ENCODE assay signal across 21 cellular contexts in genomic region chr16:22322741-22323140, GRCh38.
"Had no signal": no experiment of that assay in that cellular context is flagged by ENCODE, and none has a peak within 500 bp of the region (broad histone marks: within the 10 kb centered on the region; RNA-seq: fewer than 3 reads in every experiment).

No MANE protein-coding gene starts in this region.

- H3K27me3 ChIP-seq: ascending aorta, colonic mucosa, right atrium auricular region, transverse colon had no signal

- H3K27ac Mint-ChIP-seq: activated CD4-positive, alpha-beta T cell treated with anti-CD3 and anti-CD28 coated beads, Interleukin-2, amount 10 ng/mL, durations not matched to agents 24 days and 14 days; activated T-helper 2 cell treated with anti-CD3 and anti-CD28 coated beads, Interferon-gamma antibody, Interleukin-2, Interleukin-4, amounts not matched to agents 10 μg/mL and 5 μg/mL and 100 μg/mL, durations not matched to agents 14 hours and 24 hours and 36 hours; nephron; progenitor cell of endocrine pancreas; stimulated activated naive CD8-positive, alpha-beta T cell treated with anti-CD3 and anti-CD28 coated beads, Interleukin-15, Interleukin-2, amounts not matched to agents 100 ng/mL and 50 ng/mL, for 24 hours had no signal

- H3K27ac ChIP-seq: ascending aorta, colonic mucosa, right atrium auricular region, transverse colon had no signal

- H3K4me3 ChIP-seq: ascending aorta, colonic mucosa, right atrium auricular region, transverse colon had no signal

- H3K36me3 ChIP-seq: colonic mucosa had no signal

- H3K4me1 ChIP-seq: colonic mucosa had no signal

- H3K9me3 Mint-ChIP-seq: activated CD4-positive, alpha-beta T cell treated with anti-CD3 and anti-CD28 coated beads, Interleukin-2, amount 10 ng/mL, durations not matched to agents 24 days and 14 days; activated T-helper 2 cell treated with anti-CD3 and anti-CD28 coated beads, Interferon-gamma antibody, Interleukin-2, Interleukin-4, amounts not matched to agents 10 μg/mL and 5 μg/mL and 100 μg/mL, durations not matched to agents 14 hours and 24 hours and 36 hours; central memory CD8-positive, alpha-beta T cell; nephron; stimulated activated naive CD8-positive, alpha-beta T cell treated with anti-CD3 and anti-CD28 coated beads, Interleukin-15, Interleukin-2, amounts not matched to agents 100 ng/mL and 50 ng/mL, for 24 hours had no signal

- H3K4me3 Mint-ChIP-seq: activated CD4-positive, alpha-beta T cell treated with anti-CD3 and anti-CD28 coated beads, Interleukin-2, amount 10 ng/mL, durations not matched to agents 24 days and 14 days; central memory CD8-positive, alpha-beta T cell; nephron; stimulated activated naive CD8-positive, alpha-beta T cell treated with anti-CD3 and anti-CD28 coated beads, Interleukin-15, Interleukin-2, amounts not matched to agents 100 ng/mL and 50 ng/mL, for 24 hours had no signal

- H3K4me1 Mint-ChIP-seq: nephron had no signal

- H3K27me3 Mint-ChIP-seq: activated CD4-positive, alpha-beta T cell treated with anti-CD3 and anti-CD28 coated beads, Interleukin-2, amount 10 ng/mL, durations not matched to agents 24 days and 14 days; central memory CD8-positive, alpha-beta T cell; progenitor cell of endocrine pancreas; stimulated activated naive CD8-positive, alpha-beta T cell treated with anti-CD3 and anti-CD28 coated beads, Interleukin-15, Interleukin-2, amounts not matched to agents 100 ng/mL and 50 ng/mL, for 24 hours had no signal

- H3K9me3 ChIP-seq: ascending aorta, colonic mucosa, right atrium auricular region, transverse colon had no signal

- DNase-seq: activated CD4-positive, alpha-beta T cell treated with anti-CD3 and anti-CD28 coated beads, Interleukin-2, amount 10 ng/mL, durations not matched to agents 24 days and 14 days; activated CD4-positive, CD25-positive, alpha-beta regulatory T cell; activated naive CD4-positive, alpha-beta T cell treated with Interleukin-2 at 50 U/mL for 16 hours; activated T-cell treated with anti-CD3 and anti-CD28 coated beads, Interleukin-2, amount 50 U/mL, for 1 hour; colonic mucosa; kidney; midbrain; stimulated activated CD4-positive, alpha-beta T cell treated with anti-CD3 and anti-CD28 coated beads, Interleukin-12 subunit alpha, Interleukin-12 subunit beta, amount 100 ng/mL, for 4 hours; stimulated activated CD4-positive, alpha-beta T cell treated with anti-CD3 and anti-CD28 coated beads, Interleukin-1b, Interleukin-23, amount 100 ng/mL, for 48 hours; T-helper 1 cell; T-helper 9 cell; transverse colon had no signal

- ATAC-seq: left lobe of liver, SK-N-SH treated with all-trans-retinoic acid at 6 μM for 48 hours had no signal
